Comparison of ENCODE assay signal across 1 cellular context in the genomic region with DNA sequence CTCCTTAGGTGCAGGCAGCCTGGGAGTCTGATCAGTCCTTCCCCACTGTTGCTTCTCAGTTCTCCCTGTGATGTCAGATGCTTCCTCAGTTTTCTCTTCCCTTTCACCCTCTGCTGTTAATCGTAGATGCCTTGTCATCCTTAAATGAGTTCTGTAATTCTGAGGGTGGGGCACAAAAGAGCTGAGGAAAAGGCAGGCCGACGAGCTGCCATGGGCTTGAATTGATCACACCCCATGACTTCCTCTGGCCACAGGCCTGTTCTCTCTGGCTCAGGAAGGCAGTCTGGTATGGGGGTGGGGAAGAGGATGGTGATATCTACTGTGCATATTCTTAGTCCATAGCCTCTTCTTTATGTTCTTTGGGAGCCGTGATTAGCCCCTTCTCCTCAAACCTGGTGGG.
TF ChIP-seq lines count a peak whose summit lies in the region.

No MANE protein-coding gene starts in this region.

TF ChIP-seq in K562, 482 proteins besides CTCF, POLR2A, EP300 and RAD21:
- TF ChIP-seq, protein P1, sequence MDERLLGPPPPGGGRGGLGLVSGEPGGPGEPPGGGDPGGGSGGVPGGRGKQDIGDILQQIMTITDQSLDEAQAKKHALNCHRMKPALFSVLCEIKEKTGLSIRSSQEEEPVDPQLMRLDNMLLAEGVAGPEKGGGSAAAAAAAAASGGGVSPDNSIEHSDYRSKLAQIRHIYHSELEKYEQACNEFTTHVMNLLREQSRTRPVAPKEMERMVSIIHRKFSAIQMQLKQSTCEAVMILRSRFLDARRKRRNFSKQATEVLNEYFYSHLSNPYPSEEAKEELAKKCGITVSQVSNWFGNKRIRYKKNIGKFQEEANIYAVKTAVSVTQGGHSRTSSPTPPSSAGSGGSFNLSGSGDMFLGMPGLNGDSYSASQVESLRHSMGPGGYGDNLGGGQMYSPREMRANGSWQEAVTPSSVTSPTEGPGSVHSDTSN (CRISPR knock-in tag; IDR thresholded peaks at IDR 0.05; ENCODE audit: low read depth), result no peak
- TF ChIP-seq, protein P1 (tag; conservative IDR thresholded peaks at IDR 0.05; ENCODE audit: low read depth), result peak; percentile 33; the same call in 1 of the 2 replicates
- 0 out of 2 replicates have a peak, but pooled peaks have one; percentile 24 for TF ChIP-seq NFE2 (IDR thresholded peaks at IDR 0.05; ENCODE audit: low read depth)
- TF ChIP-seq MAFG (tag; conservative IDR thresholded peaks at IDR 0.05), result peak; percentile 43; the same call in 1 of the 2 replicates
- TF ChIP-seq ZSCAN32 (CRISPR knock-in tag; IDR thresholded peaks at IDR 0.05), result no peak
TF ChIP-seq in K562: peak in this region for 3.
